12 cellular contexts compared by ENCODE assay signal in genomic region chr21:25997788-25998611, GRCh38.
DNase-seq lines count a peak whose midpoint lies in the region; ATAC-seq, FAIRE-seq and TF ChIP-seq lines count a peak whose summit lies in the region.
"Had no signal": no experiment of that assay in that cellular context is flagged by ENCODE, and none has a peak within 500 bp of the region (broad histone marks: within the 10 kb centered on the region; RNA-seq: fewer than 3 reads in every experiment).

No MANE protein-coding gene starts in this region.

- WGBS in GM12878 (ENCODE audit: insufficient coverage, insufficient replicate concordance, low lambda C conversion rate, missing lambda C conversion rate), result 30% methylated on average over 4 of the region's 4 CpGs
- WGBS in liver, result 71% methylated on average over 4 of the region's 4 CpGs

- peaks cover 29% of the 10 kb centered on the region for H3K4me1 Mint-ChIP-seq in Calu3 (ENCODE audit: low read depth, unreplicated experiment)
- peaks cover 3% of the 10 kb centered on the region for H3K4me1 Mint-ChIP-seq in activated naive CD4-positive, alpha-beta T cell treated with anti-CD3 and anti-CD28 coated beads for 36 hours (ENCODE audit: low read depth)

- in situ Hi-C loops in GM12878 (cut with MboI), result no loop called here

- no peak for TF ChIP-seq EP300 in GM12878 (IDR thresholded peaks at IDR 0.05; ENCODE audit: borderline replicate concordance in 1 of 2, control insufficient read depth in 1 of 2, low read depth in 2 of 2, low read length in 2 of 2)

- SMC1A ChIA-PET in GM12878 (lab: Charles Lee; ENCODE audit: uncharacterized antibody, unreplicated experiment), result interaction anchor here (0.8 kb wide), 1 partner anchor 10 kb away, joined by 3 read pairs; no protein-coding TSS in a partner anchor

- POLR2A ChIA-PET in GM12878 (lab: Charles Lee), result no interaction called here

- ATAC-seq in GM12878, result no peak
- ATAC-seq in activated CD4-positive, CD25-positive, alpha-beta regulatory T cell treated with anti-CD3 and anti-CD28 coated beads, Interleukin-2, amount 50 U/mL, for 24 hours, result no peak

- H3K36me3 Mint-ChIP-seq in Calu3 (ENCODE audit: insufficient read depth, unreplicated experiment), result peaks cover 19% of the 10 kb centered on the region
- H3K36me3 Mint-ChIP-seq in activated naive CD4-positive, alpha-beta T cell treated with anti-CD3 and anti-CD28 coated beads for 36 hours (ENCODE audit: low read depth), result peaks cover 1% of the 10 kb centered on the region

- no peaks in the 10 kb centered on the region for H3K27me3 Mint-ChIP-seq in Calu3 (ENCODE audit: unreplicated experiment)
- H3K27me3 Mint-ChIP-seq in activated naive CD4-positive, alpha-beta T cell treated with anti-CD3 and anti-CD28 coated beads for 36 hours (ENCODE audit: low read depth), result no peaks in the 10 kb centered on the region

- DNase-seq in Calu3, result peak; percentile 55
- DNase-seq in NCI-H1930 (lab: John Stamatoyannopoulos, UW), result peak; percentile 80 to 88
- DNase-seq in GM12878 (ENCODE audit: low read depth, low spot score), result no peak
- DNase-seq in foreskin fibroblast, result no peak
- DNase-seq in activated naive CD4-positive, alpha-beta T cell treated with anti-CD3 and anti-CD28 coated beads for 36 hours, result no peak
- no peak for DNase-seq in NCI-H226
- DNase-seq: activated gamma-delta T cell, trophoblast cell had no signal

- no peaks in the 10 kb centered on the region for H3K9me3 ChIP-seq in GM12878 (replicated peaks; ENCODE audit: control insufficient read depth, insufficient read depth, low read length)
- H3K9me3 ChIP-seq in liver (ENCODE audit: control insufficient read depth in 4 of 4, low read length in 3 of 4), result no peaks in the 10 kb centered on the region

- TF ChIP-seq RAD21 in GM12878 (IDR thresholded peaks at IDR 0.05; ENCODE audit: insufficient read depth, low read depth, low read length) (no peak), liver (IDR thresholded peaks at IDR 0.05) (no peak)

- no peaks in the 10 kb centered on the region for H3K9me3 Mint-ChIP-seq in Calu3 (ENCODE audit: low read depth, unreplicated experiment)
- no peaks in the 10 kb centered on the region for H3K9me3 Mint-ChIP-seq in activated naive CD4-positive, alpha-beta T cell treated with anti-CD3 and anti-CD28 coated beads for 36 hours
- H3K9me3 Mint-ChIP-seq: T-helper 1 cell treated with Interleukin-12 subunit alpha and Interleukin-12 subunit beta and Interleukin-4 antibody, amounts not matched to agents 30 μg/mL and 1 μg/mL, for 36 hours had no signal

- peak overlapping the region; percentile 92 for H3K27ac Mint-ChIP-seq in Calu3 (ENCODE audit: unreplicated experiment)
- H3K27ac Mint-ChIP-seq in activated naive CD4-positive, alpha-beta T cell treated with anti-CD3 and anti-CD28 coated beads for 36 hours, result no peak overlapping the region
- H3K27ac Mint-ChIP-seq: T-helper 1 cell treated with Interleukin-12 subunit alpha and Interleukin-12 subunit beta and Interleukin-4 antibody, amounts not matched to agents 30 μg/mL and 1 μg/mL, for 36 hours had no signal

- H3K79me2 ChIP-seq in GM12878 (ENCODE audit: control insufficient read depth, insufficient read depth, low read length), result no peaks in the 10 kb centered on the region

- H3K9ac ChIP-seq in GM12878 (ENCODE audit: control insufficient read depth, insufficient read depth, low read length), result no peak overlapping the region
- no peak overlapping the region for H3K9ac ChIP-seq in liver (ENCODE audit: low read depth in 1 of 2, low read length in 2 of 2)

- TF ChIP-seq CTCF in Calu3 (IDR thresholded peaks at IDR 0.05; ENCODE audit: unreplicated experiment), result no peak
- TF ChIP-seq CTCF in GM12878 (IDR thresholded peaks at IDR 0.05 in 2 of 3, conservative IDR thresholded peaks at IDR 0.05 in 1 of 3; ENCODE audit: control insufficient read depth in 2 of 3, extremely low read depth in 1 of 3, insufficient read depth in 1 of 3, low read depth in 3 of 3, low read length in 3 of 3), result no peak
- no peak for TF ChIP-seq CTCF in liver (IDR thresholded peaks at IDR 0.05; ENCODE audit: low read depth, low read length, missing input control)
- TF ChIP-seq CTCF in foreskin fibroblast (IDR thresholded peaks at IDR 0.05; ENCODE audit: low read depth, low read length), result no peak

- intact Hi-C loops in Calu3 (cut with micrococcal nuclease; ENCODE audit: unreplicated experiment), result loop anchor here (10.0 kb wide), 1 partner anchor 167 kb away; no protein-coding TSS in a partner anchor
- intact Hi-C loops in GM12878 (cut with micrococcal nuclease; ENCODE audit: unreplicated experiment), result no loop called here
- intact Hi-C loops in activated naive CD4-positive, alpha-beta T cell treated with anti-CD3 and anti-CD28 coated beads for 36 hours (cut with micrococcal nuclease), result no loop called here

- H3K4me3 Mint-ChIP-seq in Calu3 (ENCODE audit: low read depth, unreplicated experiment), result peak overlapping the region; percentile 8
- H3K4me3 Mint-ChIP-seq in activated naive CD4-positive, alpha-beta T cell treated with anti-CD3 and anti-CD28 coated beads for 36 hours, result no peak overlapping the region
- H3K4me3 Mint-ChIP-seq: T-helper 1 cell treated with Interleukin-12 subunit alpha and Interleukin-12 subunit beta and Interleukin-4 antibody, amounts not matched to agents 30 μg/mL and 1 μg/mL, for 36 hours had no signal

- H3K4me2 ChIP-seq in GM12878 (ENCODE audit: control insufficient read depth, insufficient read depth), result no peak overlapping the region

- H3K27ac ChIP-seq in GM12878 (ENCODE audit: control insufficient read depth, insufficient read depth) (no peak overlapping the region), liver (ENCODE audit: low read depth in 1 of 2, low read length in 2 of 2) (no peak overlapping the region)
- H3K27ac ChIP-seq: C4-2B had no signal

- H4K20me1 ChIP-seq in GM12878 (ENCODE audit: control insufficient read depth, insufficient read depth), result no peaks in the 10 kb centered on the region

- no peak overlapping the region for H2AFZ ChIP-seq in GM12878 (ENCODE audit: control insufficient read depth, low read depth, low read length)

- H3K36me3 ChIP-seq in GM12878 (ENCODE audit: control insufficient read depth in 2 of 2, insufficient read depth in 2 of 2, low read length in 1 of 2), result peaks cover 0 to 3% of the 10 kb centered on the region in 2 experiments; a peak in 1 of 4 replicates
- peaks cover 2 to 14% (median 5%) of the 10 kb centered on the region in 4 donors for H3K36me3 ChIP-seq in liver (ENCODE audit: control insufficient read depth in 4 of 4, insufficient read depth in 3 of 4, low read depth in 1 of 4, low read length in 3 of 4)

- H3K27me3 ChIP-seq in GM12878 (replicated peaks in 1 of 2; ENCODE audit: control insufficient read depth in 2 of 2, insufficient read depth in 2 of 2, low read length in 1 of 2) (no peaks in the 10 kb centered on the region), liver (ENCODE audit: control insufficient read depth in 4 of 4, insufficient read depth in 4 of 4, low read length in 3 of 4) (no peaks in the 10 kb centered on the region)

- BruUV-seq in Calu3 (replicated peaks; lab: Mats Ljungman, UMichigan) (no TSS peak), GM12878 (replicated peaks; lab: Mats Ljungman, UMichigan) (TSS peak; percentile 41)

- RAD21 ChIA-PET in GM12878 (lab: Charles Lee; ENCODE audit: unreplicated experiment), result no interaction called here

- H3K4me1 ChIP-seq in GM12878 (ENCODE audit: control insufficient read depth, insufficient read depth, low read length) (no peaks in the 10 kb centered on the region), liver (ENCODE audit: control insufficient read depth in 4 of 4, insufficient read depth in 4 of 4, low read length in 3 of 4) (no peaks in the 10 kb centered on the region)

- H3K4me3 ChIP-seq in GM12878, result no peak overlapping the region
- no peak overlapping the region for H3K4me3 ChIP-seq in liver (ENCODE audit: low read depth in 1 of 3, low read length in 3 of 3)
- H3K4me3 ChIP-seq in foreskin fibroblast (ENCODE audit: low read depth in 1 of 2, low read length in 2 of 2), result no peak overlapping the region

- TF ChIP-seq POLR2A in GM12878 (IDR thresholded peaks at IDR 0.05; ENCODE audit: low read depth, low read length), result no peak

- FAIRE-seq in GM12878 (lab: Jason Lieb, UNC), result no peak

- CTCF ChIA-PET in Calu3 (lab: Charles Lee) (interaction anchor here (0.6 to 1.1 kb wide), 2 partner anchors 11 to 415 kb away, joined by 3 to 4 read pairs; no protein-coding TSS in a partner anchor), GM12878 (lab: Yijun Ruan, JAX) (no interaction called here)
- CTCF ChIA-PET in activated naive CD4-positive, alpha-beta T cell treated with anti-CD3 and anti-CD28 coated beads for 36 hours (lab: Charles Lee), result no interaction called here

TF ChIP-seq in GM12878, 131 proteins besides CTCF, POLR2A, EP300 and RAD21 (continues in another document):
- no peak for TF ChIP-seq BHLHE40 (IDR thresholded peaks at IDR 0.05; ENCODE audit: borderline replicate concordance in 1 of 2, low read depth in 2 of 2, low read length in 1 of 2)
- TF ChIP-seq, protein P1, sequence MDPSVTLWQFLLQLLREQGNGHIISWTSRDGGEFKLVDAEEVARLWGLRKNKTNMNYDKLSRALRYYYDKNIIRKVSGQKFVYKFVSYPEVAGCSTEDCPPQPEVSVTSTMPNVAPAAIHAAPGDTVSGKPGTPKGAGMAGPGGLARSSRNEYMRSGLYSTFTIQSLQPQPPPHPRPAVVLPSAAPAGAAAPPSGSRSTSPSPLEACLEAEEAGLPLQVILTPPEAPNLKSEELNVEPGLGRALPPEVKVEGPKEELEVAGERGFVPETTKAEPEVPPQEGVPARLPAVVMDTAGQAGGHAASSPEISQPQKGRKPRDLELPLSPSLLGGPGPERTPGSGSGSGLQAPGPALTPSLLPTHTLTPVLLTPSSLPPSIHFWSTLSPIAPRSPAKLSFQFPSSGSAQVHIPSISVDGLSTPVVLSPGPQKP (IDR thresholded peaks at IDR 0.05; ENCODE audit: low read depth, low read length), result no peak
- TF ChIP-seq CBX5 (IDR thresholded peaks at IDR 0.05; ENCODE audit: low read depth), result no peak
- TF ChIP-seq ZNF274 (IDR thresholded peaks at IDR 0.05; ENCODE audit: insufficient read depth, insufficient read length), result no peak

TF ChIP-seq in liver, 16 proteins besides CTCF, POLR2A, EP300 and RAD21 (continues in another document):
- TF ChIP-seq SP1 (IDR thresholded peaks at IDR 0.05), result no peak
- TF ChIP-seq, protein P2, sequence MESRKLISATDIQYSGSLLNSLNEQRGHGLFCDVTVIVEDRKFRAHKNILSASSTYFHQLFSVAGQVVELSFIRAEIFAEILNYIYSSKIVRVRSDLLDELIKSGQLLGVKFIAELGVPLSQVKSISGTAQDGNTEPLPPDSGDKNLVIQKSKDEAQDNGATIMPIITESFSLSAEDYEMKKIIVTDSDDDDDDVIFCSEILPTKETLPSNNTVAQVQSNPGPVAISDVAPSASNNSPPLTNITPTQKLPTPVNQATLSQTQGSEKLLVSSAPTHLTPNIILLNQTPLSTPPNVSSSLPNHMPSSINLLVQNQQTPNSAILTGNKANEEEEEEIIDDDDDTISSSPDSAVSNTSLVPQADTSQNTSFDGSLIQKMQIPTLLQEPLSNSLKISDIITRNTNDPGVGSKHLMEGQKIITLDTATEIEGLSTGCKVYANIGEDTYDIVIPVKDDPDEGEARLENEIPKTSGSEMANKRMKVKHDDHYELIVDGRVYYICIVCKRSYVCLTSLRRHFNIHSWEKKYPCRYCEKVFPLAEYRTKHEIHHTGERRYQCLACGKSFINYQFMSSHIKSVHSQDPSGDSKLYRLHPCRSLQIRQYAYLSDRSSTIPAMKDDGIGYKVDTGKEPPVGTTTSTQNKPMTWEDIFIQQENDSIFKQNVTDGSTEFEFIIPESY (IDR thresholded peaks at IDR 0.05), result no peak

Comparison
In these comparisons a context has a peak if more than half of its experiments do, and no peak if none do; other contexts are left out.
1. DNase-seq: peak in Calu3 (single experiment) and NCI-H1930 (2 of 2); none in GM12878 (single experiment), foreskin fibroblast (0 of 2), activated naive CD4-positive, alpha-beta T cell treated with anti-CD3 and anti-CD28 coated beads for 36 hours (single experiment) and NCI-H226 (single experiment).